Comparison of ENCODE assay signal across 1 cellular context in the genomic region with DNA sequence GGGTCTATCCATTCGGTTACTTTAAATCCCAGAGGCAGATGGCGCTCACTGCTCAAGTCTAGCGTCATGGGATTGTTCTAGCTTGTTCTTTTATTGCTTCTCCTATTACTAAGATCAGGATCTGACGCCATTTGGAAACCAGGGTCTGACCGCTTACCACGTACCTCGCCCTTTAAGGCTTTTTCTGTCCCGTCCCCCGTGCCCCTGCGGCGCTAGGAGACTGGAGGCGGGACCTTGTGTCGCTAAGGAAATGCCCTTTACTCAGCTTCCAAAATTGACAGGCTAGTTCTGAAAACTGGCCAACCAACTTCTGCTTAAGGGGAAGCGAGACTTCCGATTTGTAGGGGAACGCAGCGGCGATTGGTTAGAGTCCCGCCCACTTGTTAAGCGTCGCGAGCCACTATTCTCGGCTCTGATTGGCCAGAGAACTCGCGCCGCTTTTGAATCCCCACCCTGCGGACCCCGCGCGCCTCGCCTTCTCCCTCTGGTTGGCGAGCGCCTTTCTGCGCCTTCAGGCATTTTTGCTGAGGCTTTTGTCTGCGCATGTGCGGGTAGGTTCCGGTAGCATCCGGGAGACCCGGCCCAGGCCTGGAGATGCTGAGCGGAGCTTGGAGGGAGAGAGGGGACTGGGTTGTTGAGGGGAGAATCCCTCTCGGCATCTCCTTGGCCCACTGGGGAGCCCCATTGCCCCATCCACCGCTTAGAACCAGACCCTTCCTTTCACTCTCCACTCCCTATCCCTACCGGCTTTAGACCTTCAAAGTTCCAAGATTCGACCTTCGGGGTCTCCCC.
TF ChIP-seq lines count a peak whose summit lies in the region.

No MANE protein-coding gene starts in this region.

TF ChIP-seq in K562, 482 proteins besides CTCF, POLR2A, EP300 and RAD21 (continues in another document):
- TF ChIP-seq TGIF2 (CRISPR knock-in tag; IDR thresholded peaks at IDR 0.05) = no peak
- TF ChIP-seq, protein P1, sequence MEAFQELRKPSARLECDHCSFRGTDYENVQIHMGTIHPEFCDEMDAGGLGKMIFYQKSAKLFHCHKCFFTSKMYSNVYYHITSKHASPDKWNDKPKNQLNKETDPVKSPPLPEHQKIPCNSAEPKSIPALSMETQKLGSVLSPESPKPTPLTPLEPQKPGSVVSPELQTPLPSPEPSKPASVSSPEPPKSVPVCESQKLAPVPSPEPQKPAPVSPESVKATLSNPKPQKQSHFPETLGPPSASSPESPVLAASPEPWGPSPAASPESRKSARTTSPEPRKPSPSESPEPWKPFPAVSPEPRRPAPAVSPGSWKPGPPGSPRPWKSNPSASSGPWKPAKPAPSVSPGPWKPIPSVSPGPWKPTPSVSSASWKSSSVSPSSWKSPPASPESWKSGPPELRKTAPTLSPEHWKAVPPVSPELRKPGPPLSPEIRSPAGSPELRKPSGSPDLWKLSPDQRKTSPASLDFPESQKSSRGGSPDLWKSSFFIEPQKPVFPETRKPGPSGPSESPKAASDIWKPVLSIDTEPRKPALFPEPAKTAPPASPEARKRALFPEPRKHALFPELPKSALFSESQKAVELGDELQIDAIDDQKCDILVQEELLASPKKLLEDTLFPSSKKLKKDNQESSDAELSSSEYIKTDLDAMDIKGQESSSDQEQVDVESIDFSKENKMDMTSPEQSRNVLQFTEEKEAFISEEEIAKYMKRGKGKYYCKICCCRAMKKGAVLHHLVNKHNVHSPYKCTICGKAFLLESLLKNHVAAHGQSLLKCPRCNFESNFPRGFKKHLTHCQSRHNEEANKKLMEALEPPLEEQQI (IDR thresholded peaks at IDR 0.05) = no peak
- no peak for TF ChIP-seq SMAD4 (CRISPR knock-in tag; conservative IDR thresholded peaks at IDR 0.05)
- peak; percentile 86 for TF ChIP-seq POLR2G (IDR thresholded peaks at IDR 0.05; ENCODE audit: low read depth, low read length)
- TF ChIP-seq SRSF1 (IDR thresholded peaks at IDR 0.05; ENCODE audit: low read depth, low read length) = no peak
- TF ChIP-seq, protein P2, sequence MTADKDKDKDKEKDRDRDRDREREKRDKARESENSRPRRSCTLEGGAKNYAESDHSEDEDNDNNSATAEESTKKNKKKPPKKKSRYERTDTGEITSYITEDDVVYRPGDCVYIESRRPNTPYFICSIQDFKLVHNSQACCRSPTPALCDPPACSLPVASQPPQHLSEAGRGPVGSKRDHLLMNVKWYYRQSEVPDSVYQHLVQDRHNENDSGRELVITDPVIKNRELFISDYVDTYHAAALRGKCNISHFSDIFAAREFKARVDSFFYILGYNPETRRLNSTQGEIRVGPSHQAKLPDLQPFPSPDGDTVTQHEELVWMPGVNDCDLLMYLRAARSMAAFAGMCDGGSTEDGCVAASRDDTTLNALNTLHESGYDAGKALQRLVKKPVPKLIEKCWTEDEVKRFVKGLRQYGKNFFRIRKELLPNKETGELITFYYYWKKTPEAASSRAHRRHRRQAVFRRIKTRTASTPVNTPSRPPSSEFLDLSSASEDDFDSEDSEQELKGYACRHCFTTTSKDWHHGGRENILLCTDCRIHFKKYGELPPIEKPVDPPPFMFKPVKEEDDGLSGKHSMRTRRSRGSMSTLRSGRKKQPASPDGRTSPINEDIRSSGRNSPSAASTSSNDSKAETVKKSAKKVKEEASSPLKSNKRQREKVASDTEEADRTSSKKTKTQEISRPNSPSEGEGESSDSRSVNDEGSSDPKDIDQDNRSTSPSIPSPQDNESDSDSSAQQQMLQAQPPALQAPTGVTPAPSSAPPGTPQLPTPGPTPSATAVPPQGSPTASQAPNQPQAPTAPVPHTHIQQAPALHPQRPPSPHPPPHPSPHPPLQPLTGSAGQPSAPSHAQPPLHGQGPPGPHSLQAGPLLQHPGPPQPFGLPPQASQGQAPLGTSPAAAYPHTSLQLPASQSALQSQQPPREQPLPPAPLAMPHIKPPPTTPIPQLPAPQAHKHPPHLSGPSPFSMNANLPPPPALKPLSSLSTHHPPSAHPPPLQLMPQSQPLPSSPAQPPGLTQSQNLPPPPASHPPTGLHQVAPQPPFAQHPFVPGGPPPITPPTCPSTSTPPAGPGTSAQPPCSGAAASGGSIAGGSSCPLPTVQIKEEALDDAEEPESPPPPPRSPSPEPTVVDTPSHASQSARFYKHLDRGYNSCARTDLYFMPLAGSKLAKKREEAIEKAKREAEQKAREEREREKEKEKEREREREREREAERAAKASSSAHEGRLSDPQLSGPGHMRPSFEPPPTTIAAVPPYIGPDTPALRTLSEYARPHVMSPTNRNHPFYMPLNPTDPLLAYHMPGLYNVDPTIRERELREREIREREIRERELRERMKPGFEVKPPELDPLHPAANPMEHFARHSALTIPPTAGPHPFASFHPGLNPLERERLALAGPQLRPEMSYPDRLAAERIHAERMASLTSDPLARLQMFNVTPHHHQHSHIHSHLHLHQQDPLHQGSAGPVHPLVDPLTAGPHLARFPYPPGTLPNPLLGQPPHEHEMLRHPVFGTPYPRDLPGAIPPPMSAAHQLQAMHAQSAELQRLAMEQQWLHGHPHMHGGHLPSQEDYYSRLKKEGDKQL (CRISPR knock-in tag; IDR thresholded peaks at IDR 0.05; ENCODE audit: borderline replicate concordance) = 0 out of 2 replicates have a peak, but pooled peaks have one; percentile 53
- TF ChIP-seq, protein P3, sequence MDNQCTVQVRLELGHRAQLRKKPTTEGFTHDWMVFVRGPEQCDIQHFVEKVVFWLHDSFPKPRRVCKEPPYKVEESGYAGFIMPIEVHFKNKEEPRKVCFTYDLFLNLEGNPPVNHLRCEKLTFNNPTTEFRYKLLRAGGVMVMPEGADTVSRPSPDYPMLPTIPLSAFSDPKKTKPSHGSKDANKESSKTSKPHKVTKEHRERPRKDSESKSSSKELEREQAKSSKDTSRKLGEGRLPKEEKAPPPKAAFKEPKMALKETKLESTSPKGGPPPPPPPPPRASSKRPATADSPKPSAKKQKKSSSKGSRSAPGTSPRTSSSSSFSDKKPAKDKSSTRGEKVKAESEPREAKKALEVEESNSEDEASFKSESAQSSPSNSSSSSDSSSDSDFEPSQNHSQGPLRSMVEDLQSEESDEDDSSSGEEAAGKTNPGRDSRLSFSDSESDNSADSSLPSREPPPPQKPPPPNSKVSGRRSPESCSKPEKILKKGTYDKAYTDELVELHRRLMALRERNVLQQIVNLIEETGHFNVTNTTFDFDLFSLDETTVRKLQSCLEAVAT (IDR thresholded peaks at IDR 0.05) = peak in 1 of 2 experiments; percentile 40; a peak in 2 of 4 replicates
- TF ChIP-seq, protein P4, sequence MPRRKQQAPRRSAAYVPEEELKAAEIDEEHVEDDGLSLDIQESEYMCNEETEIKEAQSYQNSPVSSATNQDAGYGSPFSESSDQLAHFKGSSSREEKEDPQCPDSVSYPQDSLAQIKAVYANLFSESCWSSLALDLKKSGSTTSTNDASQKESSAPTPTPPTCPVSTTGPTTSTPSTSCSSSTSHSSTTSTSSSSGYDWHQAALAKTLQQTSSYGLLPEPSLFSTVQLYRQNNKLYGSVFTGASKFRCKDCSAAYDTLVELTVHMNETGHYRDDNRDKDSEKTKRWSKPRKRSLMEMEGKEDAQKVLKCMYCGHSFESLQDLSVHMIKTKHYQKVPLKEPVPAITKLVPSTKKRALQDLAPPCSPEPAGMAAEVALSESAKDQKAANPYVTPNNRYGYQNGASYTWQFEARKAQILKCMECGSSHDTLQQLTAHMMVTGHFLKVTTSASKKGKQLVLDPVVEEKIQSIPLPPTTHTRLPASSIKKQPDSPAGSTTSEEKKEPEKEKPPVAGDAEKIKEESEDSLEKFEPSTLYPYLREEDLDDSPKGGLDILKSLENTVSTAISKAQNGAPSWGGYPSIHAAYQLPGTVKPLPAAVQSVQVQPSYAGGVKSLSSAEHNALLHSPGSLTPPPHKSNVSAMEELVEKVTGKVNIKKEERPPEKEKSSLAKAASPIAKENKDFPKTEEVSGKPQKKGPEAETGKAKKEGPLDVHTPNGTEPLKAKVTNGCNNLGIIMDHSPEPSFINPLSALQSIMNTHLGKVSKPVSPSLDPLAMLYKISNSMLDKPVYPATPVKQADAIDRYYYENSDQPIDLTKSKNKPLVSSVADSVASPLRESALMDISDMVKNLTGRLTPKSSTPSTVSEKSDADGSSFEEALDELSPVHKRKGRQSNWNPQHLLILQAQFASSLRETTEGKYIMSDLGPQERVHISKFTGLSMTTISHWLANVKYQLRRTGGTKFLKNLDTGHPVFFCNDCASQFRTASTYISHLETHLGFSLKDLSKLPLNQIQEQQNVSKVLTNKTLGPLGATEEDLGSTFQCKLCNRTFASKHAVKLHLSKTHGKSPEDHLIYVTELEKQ (CRISPR knock-in tag; IDR thresholded peaks at IDR 0.05) = no peak
- TF ChIP-seq HDAC1 (IDR thresholded peaks at IDR 0.05) = peak in 1 of 2 experiments; percentile 65; a peak in 2 of 4 replicates
- TF ChIP-seq SMAD1 (IDR thresholded peaks at IDR 0.05; ENCODE audit: low read depth, low read length, partially characterized antibody) = peak; percentile 49
- TF ChIP-seq, protein P5, sequence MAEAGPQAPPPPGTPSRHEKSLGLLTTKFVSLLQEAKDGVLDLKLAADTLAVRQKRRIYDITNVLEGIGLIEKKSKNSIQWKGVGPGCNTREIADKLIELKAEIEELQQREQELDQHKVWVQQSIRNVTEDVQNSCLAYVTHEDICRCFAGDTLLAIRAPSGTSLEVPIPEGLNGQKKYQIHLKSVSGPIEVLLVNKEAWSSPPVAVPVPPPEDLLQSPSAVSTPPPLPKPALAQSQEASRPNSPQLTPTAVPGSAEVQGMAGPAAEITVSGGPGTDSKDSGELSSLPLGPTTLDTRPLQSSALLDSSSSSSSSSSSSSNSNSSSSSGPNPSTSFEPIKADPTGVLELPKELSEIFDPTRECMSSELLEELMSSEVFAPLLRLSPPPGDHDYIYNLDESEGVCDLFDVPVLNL (CRISPR knock-in tag; IDR thresholded peaks at IDR 0.05; ENCODE audit: low read depth) = peak; percentile 98
- no peak for TF ChIP-seq CBX2 (IDR thresholded peaks at IDR 0.05; ENCODE audit: insufficient read depth, low read length, poor library complexity, severe bottlenecking)
- TF ChIP-seq MCM7 (IDR thresholded peaks at IDR 0.05) = no peak
- TF ChIP-seq, protein P6, sequence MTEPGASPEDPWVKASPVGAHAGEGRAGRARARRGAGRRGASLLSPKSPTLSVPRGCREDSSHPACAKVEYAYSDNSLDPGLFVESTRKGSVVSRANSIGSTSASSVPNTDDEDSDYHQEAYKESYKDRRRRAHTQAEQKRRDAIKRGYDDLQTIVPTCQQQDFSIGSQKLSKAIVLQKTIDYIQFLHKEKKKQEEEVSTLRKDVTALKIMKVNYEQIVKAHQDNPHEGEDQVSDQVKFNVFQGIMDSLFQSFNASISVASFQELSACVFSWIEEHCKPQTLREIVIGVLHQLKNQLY (CRISPR knock-in tag; conservative IDR thresholded peaks at IDR 0.05) = no peak
- no peak for TF ChIP-seq IFI16 (CRISPR knock-in tag; IDR thresholded peaks at IDR 0.05)
- 0 out of 4 replicates have a peak, but pooled peaks of 1 of the 2 experiments have one; percentile 24 for TF ChIP-seq MAZ (CRISPR knock-in tag; conservative IDR thresholded peaks at IDR 0.05 in 1 of 2, IDR thresholded peaks at IDR 0.05 in 1 of 2)
- TF ChIP-seq NR2C2 (CRISPR knock-in tag; IDR thresholded peaks at IDR 0.05) = no peak
- peak; percentile 79; the same call in 1 of the 2 replicates for TF ChIP-seq NR2C2 (tag; IDR thresholded peaks at IDR 0.05)
- no peak for TF ChIP-seq ZNF79 (CRISPR knock-in tag; IDR thresholded peaks at IDR 0.05; ENCODE audit: low read depth)
- TF ChIP-seq, protein P7, sequence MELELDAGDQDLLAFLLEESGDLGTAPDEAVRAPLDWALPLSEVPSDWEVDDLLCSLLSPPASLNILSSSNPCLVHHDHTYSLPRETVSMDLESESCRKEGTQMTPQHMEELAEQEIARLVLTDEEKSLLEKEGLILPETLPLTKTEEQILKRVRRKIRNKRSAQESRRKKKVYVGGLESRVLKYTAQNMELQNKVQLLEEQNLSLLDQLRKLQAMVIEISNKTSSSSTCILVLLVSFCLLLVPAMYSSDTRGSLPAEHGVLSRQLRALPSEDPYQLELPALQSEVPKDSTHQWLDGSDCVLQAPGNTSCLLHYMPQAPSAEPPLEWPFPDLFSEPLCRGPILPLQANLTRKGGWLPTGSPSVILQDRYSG (tag; conservative IDR thresholded peaks at IDR 0.05; ENCODE audit: low read depth) = no peak
- no peak for TF ChIP-seq ARHGAP35 (IDR thresholded peaks at IDR 0.05; ENCODE audit: partially characterized antibody)
- TF ChIP-seq NR2C1 (IDR thresholded peaks at IDR 0.05) = peak; percentile 14; the same call in 1 of the 2 replicates
- no peak for TF ChIP-seq NR2C1 (tag; IDR thresholded peaks at IDR 0.05)
- TF ChIP-seq SMARCA4 (IDR thresholded peaks at IDR 0.05) = no peak; the same call in 1 of the 2 replicates
- TF ChIP-seq RBBP5 (IDR thresholded peaks at IDR 0.05; ENCODE audit: borderline replicate concordance, insufficient read depth, low read length, poor library complexity, severe bottlenecking) = peak; percentile 14
- TF ChIP-seq SAP30 (IDR thresholded peaks at IDR 0.05; ENCODE audit: borderline replicate concordance, insufficient read depth, low read depth, low read length, poor library complexity, severe bottlenecking) = peak; percentile 88
- TF ChIP-seq, protein P8, sequence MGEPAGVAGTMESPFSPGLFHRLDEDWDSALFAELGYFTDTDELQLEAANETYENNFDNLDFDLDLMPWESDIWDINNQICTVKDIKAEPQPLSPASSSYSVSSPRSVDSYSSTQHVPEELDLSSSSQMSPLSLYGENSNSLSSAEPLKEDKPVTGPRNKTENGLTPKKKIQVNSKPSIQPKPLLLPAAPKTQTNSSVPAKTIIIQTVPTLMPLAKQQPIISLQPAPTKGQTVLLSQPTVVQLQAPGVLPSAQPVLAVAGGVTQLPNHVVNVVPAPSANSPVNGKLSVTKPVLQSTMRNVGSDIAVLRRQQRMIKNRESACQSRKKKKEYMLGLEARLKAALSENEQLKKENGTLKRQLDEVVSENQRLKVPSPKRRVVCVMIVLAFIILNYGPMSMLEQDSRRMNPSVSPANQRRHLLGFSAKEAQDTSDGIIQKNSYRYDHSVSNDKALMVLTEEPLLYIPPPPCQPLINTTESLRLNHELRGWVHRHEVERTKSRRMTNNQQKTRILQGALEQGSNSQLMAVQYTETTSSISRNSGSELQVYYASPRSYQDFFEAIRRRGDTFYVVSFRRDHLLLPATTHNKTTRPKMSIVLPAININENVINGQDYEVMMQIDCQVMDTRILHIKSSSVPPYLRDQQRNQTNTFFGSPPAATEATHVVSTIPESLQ (CRISPR knock-in tag; IDR thresholded peaks at IDR 0.05) = no peak
- TF ChIP-seq ZNF212 (CRISPR knock-in tag; IDR thresholded peaks at IDR 0.05) = no peak
- TF ChIP-seq FOXK2 (conservative IDR thresholded peaks at IDR 0.05 in 1 of 2, IDR thresholded peaks at IDR 0.05 in 1 of 2; ENCODE audit: low read depth in 2 of 2) = peak in 1 of 2 experiments; percentile 39; a peak in 1 of 4 replicates
- TF ChIP-seq CHD2 (IDR thresholded peaks at IDR 0.05; ENCODE audit: low read depth, low read length) = peak; percentile 82
